Comparison of ENCODE assay signal across 8 cellular contexts in the genomic region with DNA sequence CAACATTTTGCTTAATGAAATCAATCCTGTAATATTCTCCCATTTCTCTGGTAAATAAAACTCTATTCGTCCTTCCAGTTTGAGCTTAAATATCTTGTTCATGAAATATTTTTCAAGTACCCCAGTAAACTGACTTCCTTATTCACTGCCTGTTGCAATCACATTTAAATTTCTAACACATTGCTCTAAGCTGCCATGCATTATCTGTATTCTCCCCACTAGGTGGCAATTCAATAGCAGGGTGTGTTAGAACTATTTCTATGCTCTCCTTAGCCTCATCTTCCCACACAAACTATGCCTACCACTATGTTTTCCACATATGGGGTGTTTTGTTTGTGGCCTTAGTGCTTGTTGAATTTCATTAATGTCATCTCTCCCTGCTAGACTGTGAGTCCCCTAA.
DNase-seq lines count a peak whose midpoint lies in the region; ATAC-seq and TF ChIP-seq lines count a peak whose summit lies in the region.

No MANE protein-coding gene starts in this region.

- H3K4me1 Mint-ChIP-seq in endodermal cell, result peaks cover 4% of the 10 kb centered on the region
- no peaks in the 10 kb centered on the region for H3K4me1 Mint-ChIP-seq in nephron
- no peaks in the 10 kb centered on the region for H3K4me1 Mint-ChIP-seq in CD4-positive, alpha-beta T cell (ENCODE audit: low read depth)

- H3K27me3 ChIP-seq in endodermal cell (ENCODE audit: control insufficient read depth, insufficient read depth, low read length, poor library complexity, severe bottlenecking), result no peaks in the 10 kb centered on the region
- H3K27me3 ChIP-seq in CD4-positive, alpha-beta T cell (ENCODE audit: control insufficient read depth, insufficient read depth, low read length), result no peaks in the 10 kb centered on the region

- ATAC-seq in CD4-positive, alpha-beta T cell (ENCODE audit: poor library complexity), result no peak
- no peak for ATAC-seq in GM21717 (IDR thresholded peaks at IDR 0.05; ENCODE audit: unreplicated experiment)

- peaks cover 6% of the 10 kb centered on the region for H3K4me1 ChIP-seq in endodermal cell (ENCODE audit: control insufficient read depth, insufficient read depth, low read length)

- H3K27ac ChIP-seq in endodermal cell (ENCODE audit: low read depth, low read length), result no peak overlapping the region
- H3K27ac ChIP-seq in CD4-positive, alpha-beta T cell (ENCODE audit: low read depth, low read length), result no peak overlapping the region

- POLR2A ChIA-PET in CD4-positive, alpha-beta T cell (lab: Charles Lee), result no interaction called here

- no peaks in the 10 kb centered on the region for H3K36me3 ChIP-seq in endodermal cell (ENCODE audit: control insufficient read depth, insufficient read depth, low read length)

- H3K9me3 ChIP-seq in endodermal cell (ENCODE audit: control insufficient read depth, low read length), result peaks cover 67% of the 10 kb centered on the region
- no peaks in the 10 kb centered on the region for H3K9me3 ChIP-seq in CD4-positive, alpha-beta T cell (ENCODE audit: control insufficient read depth, low read length)

- H3K36me3 Mint-ChIP-seq in endodermal cell (ENCODE audit: low read depth) (peaks cover 2% of the 10 kb centered on the region), nephron (ENCODE audit: low read depth) (no peaks in the 10 kb centered on the region)
- no peaks in the 10 kb centered on the region for H3K36me3 Mint-ChIP-seq in CD4-positive, alpha-beta T cell (ENCODE audit: low read depth)

- intact Hi-C loops in CD4-positive, alpha-beta T cell (cut with DNase I, micrococcal nuclease), result no loop called here

- 84% methylated on average over 1 of the region's 1 CpG for WGBS in endodermal cell (ENCODE audit: insufficient coverage in 1 of 2, insufficient read length in 1 of 2), 2 experiments

- DNase-seq in NCI-H82 (lab: John Stamatoyannopoulos, UW) (peak; percentile 17), NCI-H82 treated with DMSO at 0.1 percent for 48 hours (lab: John Stamatoyannopoulos, UW; ENCODE audit: unreplicated experiment) (no peak), NCI-H460 (ENCODE audit: extremely low read depth, low read depth) (peak; percentile 8), endodermal cell (no peak), GOT3 (lab: John Stamatoyannopoulos, UW) (no peak)
- DNase-seq in CD4-positive, alpha-beta T cell, result no peak

- CTCF ChIA-PET in CD4-positive, alpha-beta T cell (lab: Charles Lee), result no interaction called here

- peak overlapping the region; percentile 50 for H3K4me3 ChIP-seq in endodermal cell (ENCODE audit: low read length)

- peak overlapping the region; percentile 11 for H3K9ac ChIP-seq in endodermal cell (ENCODE audit: extremely low read depth, low read length, poor library complexity, severe bottlenecking)

- TF ChIP-seq CTCF in endodermal cell (conservative IDR thresholded peaks at IDR 0.05) (peak; percentile 61), nephron (IDR thresholded peaks at IDR 0.05; ENCODE audit: unreplicated experiment in 3 of 3) (peak; percentile 36 to 46 (median 39))
- no peak for TF ChIP-seq CTCF in CD4-positive, alpha-beta T cell (IDR thresholded peaks at IDR 0.05)

- H3K4me3 Mint-ChIP-seq in endodermal cell, result no peak overlapping the region
- H3K4me3 Mint-ChIP-seq in nephron, result no peak overlapping the region
- no peak overlapping the region for H3K4me3 Mint-ChIP-seq in CD4-positive, alpha-beta T cell

- H3K9me3 Mint-ChIP-seq in endodermal cell, result peaks cover 4% of the 10 kb centered on the region
- H3K9me3 Mint-ChIP-seq in nephron, result no peaks in the 10 kb centered on the region
- H3K9me3 Mint-ChIP-seq in CD4-positive, alpha-beta T cell, result no peaks in the 10 kb centered on the region

- H3K27me3 Mint-ChIP-seq in endodermal cell (ENCODE audit: insufficient read depth) (no peaks in the 10 kb centered on the region), nephron (ENCODE audit: low read depth) (no peaks in the 10 kb centered on the region)
- H3K27me3 Mint-ChIP-seq in CD4-positive, alpha-beta T cell, result no peaks in the 10 kb centered on the region

- H3K27ac Mint-ChIP-seq in endodermal cell, result no peak overlapping the region
- H3K27ac Mint-ChIP-seq in nephron, result no peak overlapping the region
- no peak overlapping the region for H3K27ac Mint-ChIP-seq in CD4-positive, alpha-beta T cell

Comparison
In these comparisons a context has a peak if more than half of its experiments do, and no peak if none do; other contexts are left out.
1. DNase-seq: peak in NCI-H82 (single experiment) and NCI-H460 (single experiment); none in NCI-H82 treated with DMSO at 0.1 percent for 48 hours (single experiment), endodermal cell (single experiment), CD4-positive, alpha-beta T cell (0 of 10) and GOT3 (single experiment).